Comparison of ENCODE assay signal across 1 cellular context in genomic region chr4:144656857-144657256, GRCh38.
TF ChIP-seq lines count a peak whose summit lies in the region.

No MANE protein-coding gene starts in this region.

TF ChIP-seq in IMR-90, 13 proteins besides CTCF, POLR2A, EP300 and RAD21 (continued from another document):
- TF ChIP-seq, protein P1, sequence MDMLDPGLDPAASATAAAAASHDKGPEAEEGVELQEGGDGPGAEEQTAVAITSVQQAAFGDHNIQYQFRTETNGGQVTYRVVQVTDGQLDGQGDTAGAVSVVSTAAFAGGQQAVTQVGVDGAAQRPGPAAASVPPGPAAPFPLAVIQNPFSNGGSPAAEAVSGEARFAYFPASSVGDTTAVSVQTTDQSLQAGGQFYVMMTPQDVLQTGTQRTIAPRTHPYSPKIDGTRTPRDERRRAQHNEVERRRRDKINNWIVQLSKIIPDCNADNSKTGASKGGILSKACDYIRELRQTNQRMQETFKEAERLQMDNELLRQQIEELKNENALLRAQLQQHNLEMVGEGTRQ (IDR thresholded peaks at IDR 0.05; ENCODE audit: low read depth, low read length) = no peak
- TF ChIP-seq MAZ (IDR thresholded peaks at IDR 0.05; ENCODE audit: borderline replicate concordance, low read depth, low read length) (no peak), RFX5 (IDR thresholded peaks at IDR 0.05; ENCODE audit: low read depth, low read length) (no peak)
